In genomic region chr9:136345281-136346156, GRCh38 we compare ENCODE assay signal across 10 cellular contexts. TPM values are rescaled to one million over a fixed set of nuclear protein-coding genes. Genes with fewer than 3 reads are reported as not detected.
DNase-seq lines count a peak whose midpoint lies in the region; ATAC-seq and TF ChIP-seq lines count a peak whose summit lies in the region.
"Had no signal": no experiment of that assay in that cellular context is flagged by ENCODE, and none has a peak within 500 bp of the region (broad histone marks: within the 10 kb centered on the region; RNA-seq: fewer than 3 reads in every experiment).

No MANE protein-coding gene starts in this region.

- no peak for TF ChIP-seq POLR2A in Peyer's patch (IDR thresholded peaks at IDR 0.05)
- TF ChIP-seq POLR2A in esophagus muscularis mucosa (IDR thresholded peaks at IDR 0.05; ENCODE audit: low read depth) = no peak

- 46% methylated on average over 26 of the region's 43 CpGs for WGBS in esophagus muscularis mucosa

- POLR2A ChIA-PET in AG04450 (lab: Yijun Ruan, JAX) = interaction anchor here (1.0 kb wide), 1 partner anchor 18 kb away, joined by 4 read pairs; the partner anchor contains the start of gene DNLZ

- peaks cover 0 to 23% (median 3%) of the 10 kb centered on the region in 4 donors for H3K4me1 ChIP-seq in Peyer's patch
- peaks cover 37 to 52% (median 41%) of the 10 kb centered on the region in 4 donors for H3K4me1 ChIP-seq in esophagus muscularis mucosa

- DNase-seq in AG04450 (ENCODE audit: low read depth, low spot score) = no peak
- DNase-seq in Peyer's patch = peak in 2 of 3 donors; percentile 56 to 64
- DNase-seq in esophagus muscularis mucosa (ENCODE audit: extremely low spot score) = no peak
- peak; percentile 65 for DNase-seq in middle frontal gyrus (ENCODE audit: extremely low spot score, low spot score)
- no peak for DNase-seq in DMS79 treated with DMSO at 0.1 percent for 48 hours (lab: John Stamatoyannopoulos, UW)
- DNase-seq in NCI-H510A treated with DMSO at 0.1 percent for 48 hours (lab: John Stamatoyannopoulos, UW) = no peak
- no peak for DNase-seq in effector CD4-positive, alpha-beta T cell
- DNase-seq: CD8-positive, alpha-beta T cell had no signal

- H3K27ac ChIP-seq in AG04450 (ENCODE audit: low read depth, low read length) (no peak overlapping the region), Peyer's patch (peak overlapping the region in 1 of 4 donors; percentile 10), esophagus muscularis mucosa (replicated peaks in 1 of 4) (peak overlapping the region in 3 of 4 donors; percentile 41 to 50 (median 45))
- H3K27ac ChIP-seq: pancreas had no signal

- H3K4me3 ChIP-seq in AG04450 (ENCODE audit: low read depth, low read length) (no peak overlapping the region), Peyer's patch (no peak overlapping the region), esophagus muscularis mucosa (peak overlapping the region; percentile 10 to 37 (median 20))
- H3K4me3 ChIP-seq: pancreas had no signal

- intact Hi-C loops in esophagus muscularis mucosa (cut with DNase I) = no loop called here

- H3K36me3 ChIP-seq in Peyer's patch (no peaks in the 10 kb centered on the region), esophagus muscularis mucosa (peaks cover 0 to 30% (median 20%) of the 10 kb centered on the region in 4 donors)
- H3K36me3 ChIP-seq: pancreas had no signal

- H3K9me3 ChIP-seq in AG04450 (ENCODE audit: control insufficient read depth, insufficient read depth, low read length) (no peaks in the 10 kb centered on the region; the same call in 1 of the 2 replicates), Peyer's patch (no peaks in the 10 kb centered on the region), esophagus muscularis mucosa (no peaks in the 10 kb centered on the region)
- H3K9me3 ChIP-seq: pancreas had no signal

- no peak for ATAC-seq in GM21390 (IDR thresholded peaks at IDR 0.05; ENCODE audit: unreplicated experiment)
- ATAC-seq: CD8-positive, alpha-beta T cell had no signal

- H3K27me3 ChIP-seq in AG04450 (ENCODE audit: control insufficient read depth, insufficient read depth, low read length) = no peaks in the 10 kb centered on the region
- peaks cover 0 to 5% of the 10 kb centered on the region in 2 donors for H3K27me3 ChIP-seq in Peyer's patch
- no peaks in the 10 kb centered on the region for H3K27me3 ChIP-seq in esophagus muscularis mucosa
- H3K27me3 ChIP-seq: pancreas had no signal

- TF ChIP-seq EP300 in esophagus muscularis mucosa (IDR thresholded peaks at IDR 0.05) = no peak

- TF ChIP-seq CTCF in AG04450 (IDR thresholded peaks at IDR 0.05; ENCODE audit: low read depth, low read length) = peak; percentile 38
- TF ChIP-seq CTCF in Peyer's patch (IDR thresholded peaks at IDR 0.05) = peak in 3 of 6 experiments; percentile 33 to 41 (median 36)
- TF ChIP-seq CTCF in esophagus muscularis mucosa (IDR thresholded peaks at IDR 0.05) = peak; percentile 28 to 46 (median 31)

- CTCF ChIA-PET in AG04450 (lab: Charles Lee) = interaction anchor here (0.5 to 1.4 kb wide), 3 partner anchors 8 to 41 kb away, joined by 3 to 4 read pairs (median 4); no protein-coding TSS in a partner anchor

RNA-seq across cellular contexts. Expression of gene DNLZ, which starts 18.0 kb away (rescaled TPM):
- polyA plus RNA-seq in AG04450 (2011; rRNA removed) = 3.7 and 4.7 TPM in 2 replicates
- polyA minus RNA-seq in AG04450 (2011; rRNA and poly(A)+ RNA removed) = 0.74 and 0.96 TPM in 2 replicates
- total RNA-seq in Peyer's patch (10 to 100 TPM in 3 of 4 donors, 1 to 10 TPM in 1; 5.6 to 19.8 (median 13.5) TPM), esophagus muscularis mucosa (10 to 100 TPM; 29.5 to 41.3 (median 35.8) TPM)

RNA-seq across cellular contexts. Expression of gene GPSM1, which starts 18.2 kb away (rescaled TPM):
- 22.5 and 32.8 TPM in 2 replicates for polyA plus RNA-seq in AG04450 (2011; rRNA removed)
- polyA minus RNA-seq in AG04450 (2011; rRNA and poly(A)+ RNA removed) = 20.8 and 28.2 TPM in 2 replicates
- total RNA-seq in Peyer's patch = 10 to 100 TPM in 1 of 4 donors, 1 to 10 TPM in 3; 3.7 to 25.6 (median 6.0) TPM
- total RNA-seq in esophagus muscularis mucosa = 10 to 100 TPM in 3 of 4 donors, 1 to 10 TPM in 1; 8.3 to 18.5 (median 16.3) TPM

RNA-seq across cellular contexts. Expression of gene CARD9, which starts 27.9 kb away (rescaled TPM):
- polyA plus RNA-seq in AG04450 (2011; rRNA removed) = 0.63 and 0.93 TPM in 2 replicates
- 0.51 and 0.87 TPM in 2 replicates for polyA minus RNA-seq in AG04450 (2011; rRNA and poly(A)+ RNA removed)
- total RNA-seq in Peyer's patch (10 to 100 TPM in 1 of 4 donors, under 1 TPM in 3; 0.28 to 14.9 (median 0.64) TPM), esophagus muscularis mucosa (1 to 10 TPM; 1.2 to 4.2 (median 1.9) TPM)

RNA-seq across cellular contexts. Expression of gene CCDC187, which starts 41.6 kb away (rescaled TPM):
- not detected in 2 replicates for polyA plus RNA-seq in AG04450 (2011; rRNA removed)
- polyA minus RNA-seq in AG04450 (2011; rRNA and poly(A)+ RNA removed) = not detected in 2 replicates
- 1 to 10 TPM in 1 of 4 donors, under 1 TPM in 2, not detected in 1; 0.35 to 1.0 (median 0.67) TPM for total RNA-seq in Peyer's patch
- not detected for total RNA-seq in esophagus muscularis mucosa

RNA-seq across cellular contexts. Expression of gene SNAPC4, which starts 54.5 kb away (rescaled TPM):
- polyA plus RNA-seq in AG04450 (2011; rRNA removed) = 2.2 and 2.4 TPM in 2 replicates
- 3.4 and 5.4 TPM in 2 replicates for polyA minus RNA-seq in AG04450 (2011; rRNA and poly(A)+ RNA removed)
- total RNA-seq in Peyer's patch = 10 to 100 TPM in 3 of 4 donors, 1 to 10 TPM in 1; 6.3 to 58.6 (median 13.2) TPM
- total RNA-seq in esophagus muscularis mucosa = 1 to 10 TPM; 3.3 to 8.4 (median 4.9) TPM

Comparison
In these comparisons a context has a peak if more than half of its experiments do, and no peak if none do; other contexts are left out.
1. DNase-seq: peak in Peyer's patch (2 of 3) and middle frontal gyrus (single experiment); none in AG04450 (single experiment), esophagus muscularis mucosa (single experiment), DMS79 treated with DMSO at 0.1 percent for 48 hours (single experiment), NCI-H510A treated with DMSO at 0.1 percent for 48 hours (single experiment) and effector CD4-positive, alpha-beta T cell (single experiment).
2. H3K4me3 ChIP-seq: peak in esophagus muscularis mucosa (4 of 4); none in AG04450 (single experiment) and Peyer's patch (0 of 4).